In genomic region chr18:32280911-32281310, GRCh38 we compare ENCODE assay signal across 29 cellular contexts.
"Had no signal": no experiment of that assay in that cellular context is flagged by ENCODE, and none has a peak within 500 bp of the region (broad histone marks: within the 10 kb centered on the region; RNA-seq: fewer than 3 reads in every experiment).

No MANE protein-coding gene starts in this region.

- H3K36me3 Mint-ChIP-seq: activated CD8-positive, alpha-beta memory T cell treated with anti-CD3 and anti-CD28 coated beads, Interleukin-2, amount 10 ng/mL, durations not matched to agents 7 days and 5 days; activated naive CD4-positive, alpha-beta T cell treated with anti-CD3 and anti-CD28 coated beads, Interleukin-2, amount 50 U/mL, for 72 hours; naive thymus-derived CD4-positive, alpha-beta T cell had no signal

- H3K36me3 ChIP-seq: prostate gland, upper lobe of right lung had no signal

- H3K4me1 Mint-ChIP-seq: activated B cell treated with CpG ODN at 0.5 μM for 24 hours; activated CD4-positive, alpha-beta T cell treated with anti-CD3 and anti-CD28 coated beads for 36 hours; activated CD8-positive, alpha-beta memory T cell treated with anti-CD3 and anti-CD28 coated beads, Interleukin-2, amount 10 ng/mL, durations not matched to agents 7 days and 5 days; naive thymus-derived CD4-positive, alpha-beta T cell; T-helper 17 cell had no signal

- H3K4me3 ChIP-seq: body of pancreas, pancreas, prostate gland, skin epidermis, testis, upper lobe of right lung had no signal

- DNase-seq: activated B cell treated with CpG ODN at 0.5 μM for 24 hours; activated CD4-positive, alpha-beta T cell treated with anti-CD3 and anti-CD28 coated beads for 36 hours; activated CD8-positive, alpha-beta memory T cell treated with anti-CD3 and anti-CD28 coated beads, Interleukin-2, amount 10 ng/mL, durations not matched to agents 7 days and 5 days; activated CD8-positive, alpha-beta T cell treated with anti-CD3 and anti-CD28 coated beads, Interleukin-2, amount 10 ng/mL, durations not matched to agents 7 days and 5 days; activated naive CD4-positive, alpha-beta T cell; activated T-cell treated with anti-CD3 and anti-CD28 coated beads, Interleukin-2, amount 50 U/mL, for 48 hours; cerebellar nuclear complex; head of caudate nucleus; hippocampal formation; left cardiac atrium; left ventricle myocardium superior; midbrain; naive thymus-derived CD4-positive, alpha-beta T cell; retina; stimulated activated CD4-positive, alpha-beta T cell treated with anti-CD3 and anti-CD28 coated beads, Interleukin-12 subunit alpha, Interleukin-12 subunit beta, amount 100 ng/mL, for 4 hours; stimulated activated CD4-positive, alpha-beta T cell treated with anti-CD3 and anti-CD28 coated beads, Interleukin-4, amount 100 ng/mL, for 1 hour; stimulated activated naive CD8-positive, alpha-beta T cell treated with anti-CD3 and anti-CD28 coated beads, Interleukin-15, Interleukin-2, amounts not matched to agents 100 U/mL and 50 U/mL, for 24 hours; T-helper 17 cell; T1000; testis; upper lobe of right lung had no signal

- H3K9me3 ChIP-seq: body of pancreas, pancreas, prostate gland, testis, upper lobe of right lung had no signal

- FAIRE-seq: keratinocyte, pancreas had no signal

- ATAC-seq: activated CD4-positive, alpha-beta T cell treated with anti-CD3 and anti-CD28 coated beads for 36 hours; activated CD8-positive, alpha-beta memory T cell treated with anti-CD3 and anti-CD28 coated beads, Interleukin-2, amount 10 ng/mL, durations not matched to agents 7 days and 5 days; activated CD8-positive, alpha-beta T cell treated with anti-CD3 and anti-CD28 coated beads, Interleukin-2, amount 10 ng/mL, durations not matched to agents 7 days and 5 days; activated naive CD4-positive, alpha-beta T cell treated with anti-CD3 and anti-CD28 coated beads, Interleukin-2, amount 50 U/mL, for 72 hours; left cardiac atrium; left ventricle myocardium superior; naive thymus-derived CD4-positive, alpha-beta T cell; sciatic nerve; stimulated activated naive CD8-positive, alpha-beta T cell treated with anti-CD3 and anti-CD28 coated beads, Interleukin-15, Interleukin-2, amounts not matched to agents 100 U/mL and 50 U/mL, for 24 hours; T-helper 17 cell; upper lobe of right lung had no signal

- H3K27ac Mint-ChIP-seq: activated B cell treated with CpG ODN at 0.5 μM for 24 hours; activated CD4-positive, alpha-beta T cell treated with anti-CD3 and anti-CD28 coated beads for 36 hours; activated CD8-positive, alpha-beta memory T cell treated with anti-CD3 and anti-CD28 coated beads, Interleukin-2, amount 10 ng/mL, durations not matched to agents 7 days and 5 days; activated CD8-positive, alpha-beta T cell treated with anti-CD3 and anti-CD28 coated beads, Interleukin-2, amount 10 ng/mL, durations not matched to agents 7 days and 5 days; activated naive CD4-positive, alpha-beta T cell treated with anti-CD3 and anti-CD28 coated beads, Interleukin-2, amount 50 U/mL, for 72 hours; activated T-helper 2 cell treated with anti-CD3 and anti-CD28 coated beads, Interferon-gamma antibody, Interleukin-2, Interleukin-4, amounts not matched to agents 10 μg/mL and 5 μg/mL and 100 μg/mL, durations not matched to agents 14 hours and 24 hours and 36 hours; naive thymus-derived CD4-positive, alpha-beta T cell; T-helper 17 cell had no signal

- H3K4me1 ChIP-seq: prostate gland, testis, upper lobe of right lung had no signal

- H3K27ac ChIP-seq: pancreas, prostate gland, skin epidermis, testis, upper lobe of right lung had no signal

- H3K27me3 ChIP-seq: body of pancreas, pancreas, testis, upper lobe of right lung had no signal

- H3K9me3 Mint-ChIP-seq: activated B cell treated with CpG ODN at 0.5 μM for 24 hours; activated naive CD4-positive, alpha-beta T cell treated with anti-CD3 and anti-CD28 coated beads, Interleukin-2, amount 50 U/mL, for 72 hours; activated T-helper 2 cell treated with anti-CD3 and anti-CD28 coated beads, Interferon-gamma antibody, Interleukin-2, Interleukin-4, amounts not matched to agents 10 μg/mL and 5 μg/mL and 100 μg/mL, durations not matched to agents 14 hours and 24 hours and 36 hours; naive thymus-derived CD4-positive, alpha-beta T cell had no signal

- H3K4me3 Mint-ChIP-seq: activated B cell treated with CpG ODN at 0.5 μM for 24 hours; activated CD4-positive, alpha-beta T cell treated with anti-CD3 and anti-CD28 coated beads for 36 hours; activated CD8-positive, alpha-beta memory T cell treated with anti-CD3 and anti-CD28 coated beads, Interleukin-2, amount 10 ng/mL, durations not matched to agents 7 days and 5 days; activated CD8-positive, alpha-beta T cell treated with anti-CD3 and anti-CD28 coated beads, Interleukin-2, amount 10 ng/mL, durations not matched to agents 7 days and 5 days; naive thymus-derived CD4-positive, alpha-beta T cell; T-helper 17 cell had no signal
